In the genomic region with DNA sequence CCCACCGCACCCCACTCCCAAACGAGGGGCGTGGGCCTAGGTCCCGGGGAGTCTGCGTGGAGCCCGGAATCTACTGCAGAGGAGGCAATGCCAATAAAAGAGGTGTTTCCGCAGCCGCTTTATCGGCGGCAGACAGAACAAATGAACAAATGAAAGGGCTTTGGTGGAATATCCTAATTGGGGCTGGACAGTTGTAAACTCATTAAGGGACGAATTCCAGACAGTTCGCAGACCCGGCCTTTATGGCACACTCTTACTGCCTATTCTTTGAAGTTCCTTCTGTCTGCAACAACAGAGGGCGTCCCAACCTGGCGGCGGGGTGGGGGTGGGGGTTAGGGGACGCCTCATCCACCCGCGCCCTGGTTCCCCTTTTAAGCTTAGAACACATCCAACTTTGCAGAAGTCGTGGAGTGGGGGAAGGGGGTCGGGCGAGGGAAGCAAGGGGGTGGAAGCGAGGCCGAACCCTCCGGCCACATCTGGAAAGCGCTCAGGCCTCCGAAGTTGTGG, we compare ENCODE assay signal across 9 cellular contexts. TPM values are rescaled to one million over a fixed set of nuclear protein-coding genes. Genes with fewer than 3 reads are reported as not detected.
A peak's percentile ranks its signal among the peaks of the same experiment; 100 is the strongest.
DNase-seq lines count a peak whose midpoint lies in the region; ATAC-seq and TF ChIP-seq lines count a peak whose summit lies in the region.
"Had no signal": no experiment of that assay in that cellular context is flagged by ENCODE, and none has a peak within 500 bp of the region (broad histone marks: within the 10 kb centered on the region; RNA-seq: fewer than 3 reads in every experiment).

No MANE protein-coding gene starts in this region.

- no peaks in the 10 kb centered on the region for H3K36me3 Mint-ChIP-seq in activated naive CD4-positive, alpha-beta T cell treated with anti-CD3 and anti-CD28 coated beads, Interleukin-2, amount 50 U/mL, for 24 hours
- H3K36me3 Mint-ChIP-seq in activated B cell treated with CpG ODN at 0.5 μM for 24 hours (ENCODE audit: low read depth), result no peaks in the 10 kb centered on the region

- no peaks in the 10 kb centered on the region for H3K9me3 Mint-ChIP-seq in activated naive CD4-positive, alpha-beta T cell treated with anti-CD3 and anti-CD28 coated beads, Interleukin-2, amount 50 U/mL, for 24 hours
- no peaks in the 10 kb centered on the region for H3K9me3 Mint-ChIP-seq in activated B cell treated with CpG ODN at 0.5 μM for 24 hours

- peak overlapping the region; percentile 69 for H3K27ac ChIP-seq in subcutaneous abdominal adipose tissue (ENCODE audit: low read depth, low read length)

- H3K27me3 ChIP-seq in iPS-15b (ENCODE audit: control insufficient read depth, insufficient read depth, low read length), result peaks cover 97% of the 10 kb centered on the region
- H3K27me3 ChIP-seq in subcutaneous abdominal adipose tissue (ENCODE audit: control insufficient read depth in 5 of 5, insufficient read depth in 4 of 5, low read length in 5 of 5), result peaks cover 0 to 8% (median 0%) of the 10 kb centered on the region in 5 donors

- H3K4me3 Mint-ChIP-seq in activated naive CD4-positive, alpha-beta T cell treated with anti-CD3 and anti-CD28 coated beads, Interleukin-2, amount 50 U/mL, for 24 hours, result peak overlapping the region; percentile 78
- H3K4me3 Mint-ChIP-seq in activated B cell treated with CpG ODN at 0.5 μM for 24 hours, result peak overlapping the region; percentile 75

- H3K9me3 ChIP-seq in iPS-15b (ENCODE audit: control insufficient read depth, insufficient read depth, low read length), result no peaks in the 10 kb centered on the region
- no peaks in the 10 kb centered on the region for H3K9me3 ChIP-seq in subcutaneous abdominal adipose tissue (ENCODE audit: control insufficient read depth in 5 of 5, low read length in 5 of 5)

- H3K4me1 Mint-ChIP-seq in activated naive CD4-positive, alpha-beta T cell treated with anti-CD3 and anti-CD28 coated beads, Interleukin-2, amount 50 U/mL, for 24 hours, result peaks cover 28% of the 10 kb centered on the region
- H3K4me1 Mint-ChIP-seq in activated B cell treated with CpG ODN at 0.5 μM for 24 hours, result peaks cover 30% of the 10 kb centered on the region

- no peak overlapping the region for H3K9ac ChIP-seq in iPS-15b (ENCODE audit: low read depth, low read length)
- H3K9ac ChIP-seq in subcutaneous abdominal adipose tissue (ENCODE audit: low read length in 5 of 5), result peak overlapping the region in 2 of 5 donors; percentile 53 to 76

- ATAC-seq in activated B cell treated with CpG ODN at 0.5 μM for 24 hours (ENCODE audit: low read depth) (peak; percentile 26), HG03045 (IDR thresholded peaks at IDR 0.05; ENCODE audit: unreplicated experiment) (no peak)

- intact Hi-C loops in activated B cell treated with CpG ODN at 0.5 μM for 24 hours (cut with micrococcal nuclease), result loop anchor here (1.0 to 5.0 kb wide), 18 partner anchors 11 to 1902 kb away; a partner anchor contains a TSS

- no peak for DNase-seq in activated naive CD4-positive, alpha-beta T cell (lab: John Stamatoyannopoulos, UW)
- DNase-seq in activated B cell treated with CpG ODN at 0.5 μM for 24 hours (no peak), dedifferentiated amniotic fluid mesenchymal stem cell (ENCODE audit: extremely low spot score) (no peak)
- DNase-seq in stimulated activated naive CD4-positive, alpha-beta T cell treated with Interleukin-2 at 50 U/mL for 16 hours (lab: John Stamatoyannopoulos, UW), result no peak

- peak; percentile 14 for TF ChIP-seq CTCF in activated B cell treated with CpG ODN at 0.5 μM for 24 hours (IDR thresholded peaks at IDR 0.05)

- H3K27me3 Mint-ChIP-seq in activated naive CD4-positive, alpha-beta T cell treated with anti-CD3 and anti-CD28 coated beads, Interleukin-2, amount 50 U/mL, for 24 hours, result peaks cover 62% of the 10 kb centered on the region
- H3K27me3 Mint-ChIP-seq in activated B cell treated with CpG ODN at 0.5 μM for 24 hours, result peaks cover 68% of the 10 kb centered on the region

- H3K4me3 ChIP-seq in iPS-15b (ENCODE audit: low read depth, low read length), result peak overlapping the region; percentile 46
- H3K4me3 ChIP-seq in subcutaneous abdominal adipose tissue (ENCODE audit: low read depth in 1 of 5, low read length in 5 of 5), result peak overlapping the region; percentile 65 to 86 (median 79)

- H3K4me1 ChIP-seq in iPS-15b (ENCODE audit: control insufficient read depth, insufficient read depth, low read length) (no peaks in the 10 kb centered on the region), subcutaneous abdominal adipose tissue (ENCODE audit: control insufficient read depth in 5 of 5, insufficient read depth in 5 of 5, low read length in 5 of 5) (peaks cover 0 to 70% (median 63%) of the 10 kb centered on the region in 5 donors)

- CTCF ChIA-PET in activated B cell treated with CpG ODN at 0.5 μM for 24 hours (lab: Charles Lee), result interaction anchor here (0.6 to 3.6 kb wide), 37 partner anchors 11 to 1312 kb away, joined by 3 to 94 read pairs (median 4); no protein-coding TSS in a partner anchor

- no peak overlapping the region for H3K27ac Mint-ChIP-seq in activated naive CD4-positive, alpha-beta T cell treated with anti-CD3 and anti-CD28 coated beads, Interleukin-2, amount 50 U/mL, for 24 hours
- H3K27ac Mint-ChIP-seq in activated B cell treated with CpG ODN at 0.5 μM for 24 hours, result no peak overlapping the region

- POLR2A ChIA-PET in activated B cell treated with CpG ODN at 0.5 μM for 24 hours (lab: Charles Lee), result interaction anchor here (0.6 to 1.7 kb wide), 5 partner anchors 10 to 1298 kb away, joined by 4 to 6 read pairs (median 4); no protein-coding TSS in a partner anchor

- H3K36me3 ChIP-seq in iPS-15b (ENCODE audit: control insufficient read depth, insufficient read depth, low read length) (no peaks in the 10 kb centered on the region), subcutaneous abdominal adipose tissue (ENCODE audit: control insufficient read depth in 5 of 5, insufficient read depth in 5 of 5, low read length in 5 of 5) (no peaks in the 10 kb centered on the region)

RNA-seq across cellular contexts. Expression of a gene that starts 4.1 kb away (rescaled TPM):
- total RNA-seq in activated B cell treated with CpG ODN at 0.5 μM for 24 hours, result not detected in 2 replicates

RNA-seq across cellular contexts. Expression of a gene that starts 4.8 kb away (rescaled TPM):
- not detected in 2 replicates for total RNA-seq in activated B cell treated with CpG ODN at 0.5 μM for 24 hours
- total RNA-seq: temporal lobe had no signal

RNA-seq across cellular contexts. Expression of a gene that starts 8.9 kb away (rescaled TPM):
- not detected in 2 replicates for total RNA-seq in activated B cell treated with CpG ODN at 0.5 μM for 24 hours
- total RNA-seq: temporal lobe had no signal

RNA-seq across cellular contexts. Expression of a gene that starts 12.9 kb away (rescaled TPM):
- 0.24 TPM in 1 of 2 replicates, not detected in the other for total RNA-seq in activated B cell treated with CpG ODN at 0.5 μM for 24 hours
- total RNA-seq: temporal lobe had no signal

RNA-seq across cellular contexts. Expression of a gene that starts 13.7 kb away (rescaled TPM):
- not detected in 2 replicates for total RNA-seq in activated B cell treated with CpG ODN at 0.5 μM for 24 hours
- total RNA-seq: temporal lobe had no signal
